In genomic region chr1:189606795-189607476, GRCh38 we compare ENCODE assay signal across 15 cellular contexts.
DNase-seq lines count a peak whose midpoint lies in the region; ATAC-seq and TF ChIP-seq lines count a peak whose summit lies in the region.
"Had no signal": no experiment of that assay in that cellular context is flagged by ENCODE, and none has a peak within 500 bp of the region (broad histone marks: within the 10 kb centered on the region; RNA-seq: fewer than 3 reads in every experiment).

No MANE protein-coding gene starts in this region.

- intact Hi-C loops in spleen (cut with DNase I; ENCODE audit: low total_unique reads), result no loop called here

- no peaks in the 10 kb centered on the region for H3K36me3 ChIP-seq in spleen
- H3K36me3 ChIP-seq: esophagus muscularis mucosa had no signal

- no peaks in the 10 kb centered on the region for H3K36me3 Mint-ChIP-seq in activated naive CD4-positive, alpha-beta T cell treated with anti-CD3 and anti-CD28 coated beads, Interleukin-2, amount 50 U/mL, for 72 hours
- H3K36me3 Mint-ChIP-seq: naive thymus-derived CD8-positive, alpha-beta T cell had no signal

- H3K27me3 ChIP-seq in AG04450 (ENCODE audit: control insufficient read depth, insufficient read depth, low read length), result no peaks in the 10 kb centered on the region
- H3K27me3 ChIP-seq in spleen (replicated peaks in 1 of 7), result no peaks in the 10 kb centered on the region
- H3K27me3 ChIP-seq: esophagus muscularis mucosa, testis had no signal

- TF ChIP-seq CTCF in AG04450 (IDR thresholded peaks at IDR 0.05; ENCODE audit: low read depth, low read length) (no peak), astrocyte of the spinal cord (IDR thresholded peaks at IDR 0.05; ENCODE audit: low read depth, low read length) (no peak), spleen (IDR thresholded peaks at IDR 0.05 in 8 of 11, conservative IDR thresholded peaks at IDR 0.05 in 3 of 11) (no peak)

- CTCF ChIA-PET in AG04450 (lab: Charles Lee), result no interaction called here

- no peak for TF ChIP-seq POLR2A in spleen (IDR thresholded peaks at IDR 0.05)

- POLR2A ChIA-PET in AG04450 (lab: Yijun Ruan, JAX), result no interaction called here

- H3K9me3 ChIP-seq in AG04450 (ENCODE audit: control insufficient read depth, insufficient read depth, low read length) (no peaks in the 10 kb centered on the region), spleen (peaks cover 0 to 8% (median 2%) of the 10 kb centered on the region in 8 donors)
- H3K9me3 ChIP-seq: testis had no signal

- peaks cover 3 to 16% of the 10 kb centered on the region in 2 donors for H3K9me3 Mint-ChIP-seq in activated naive CD4-positive, alpha-beta T cell treated with anti-CD3 and anti-CD28 coated beads, Interleukin-2, amount 50 U/mL, for 72 hours

- no peak overlapping the region for H3K27ac Mint-ChIP-seq in activated naive CD4-positive, alpha-beta T cell treated with anti-CD3 and anti-CD28 coated beads, Interleukin-2, amount 50 U/mL, for 72 hours
- H3K27ac Mint-ChIP-seq: naive thymus-derived CD8-positive, alpha-beta T cell had no signal

- H3K4me3 ChIP-seq in AG04450 (ENCODE audit: low read depth, low read length), result no peak overlapping the region
- H3K4me3 ChIP-seq in astrocyte of the spinal cord (ENCODE audit: low read depth, low read length), result no peak overlapping the region
- no peak overlapping the region for H3K4me3 ChIP-seq in spleen
- H3K4me3 ChIP-seq: coronary artery, esophagus muscularis mucosa, testis had no signal

- ATAC-seq in HG03521 (IDR thresholded peaks at IDR 0.05; ENCODE audit: unreplicated experiment), result no peak
- no peak for ATAC-seq in activated naive CD4-positive, alpha-beta T cell treated with anti-CD3 and anti-CD28 coated beads, Interleukin-2, amount 50 U/mL, for 72 hours
- ATAC-seq: naive thymus-derived CD8-positive, alpha-beta T cell; Right ventricle myocardium inferior had no signal

- H3K27ac ChIP-seq in AG04450 (ENCODE audit: low read depth, low read length) (no peak overlapping the region), spleen (no peak overlapping the region)
- H3K27ac ChIP-seq: coronary artery, esophagus muscularis mucosa, testis had no signal

- DNase-seq in AG04450 (ENCODE audit: low read depth, low spot score), result peak; percentile 43
- DNase-seq in M059J (ENCODE audit: low read depth), result peak; percentile 33
- DNase-seq in astrocyte of the spinal cord (ENCODE audit: low read depth, low spot score), result peak; percentile 79
- DNase-seq in glomerular visceral epithelial cell (ENCODE audit: extremely low spot score), result peak; percentile 79
- no peak for DNase-seq in activated naive CD4-positive, alpha-beta T cell treated with anti-CD3 and anti-CD28 coated beads, Interleukin-2, amount 50 U/mL, for 72 hours (ENCODE audit: low spot score in 2 of 2)
- no peak for DNase-seq in activated naive CD4-positive, alpha-beta T cell treated with anti-CD3 and anti-CD28 coated beads, Interleukin-2, amount 50 U/mL, for 16 hours
- DNase-seq in spleen, result no peak
- DNase-seq: activated CD4-positive, alpha-beta T cell treated with anti-CD3 and anti-CD28 coated beads for 48 hours; naive thymus-derived CD8-positive, alpha-beta T cell; T1000; testis had no signal

- in situ Hi-C loops in astrocyte of the spinal cord (cut with HindIII; ENCODE audit: low sequenced_read_pairs), result no loop called here

- no peaks in the 10 kb centered on the region for H3K4me1 ChIP-seq in spleen
- H3K4me1 ChIP-seq: esophagus muscularis mucosa, testis had no signal

- 60 to 79% (median 72%) methylated on average over 2 of the region's 2 CpGs for WGBS in spleen, 5 donors

Comparison
In these comparisons a context has a peak if more than half of its experiments do, and no peak if none do; other contexts are left out.
1. DNase-seq: peak in AG04450 (single experiment), M059J (single experiment), astrocyte of the spinal cord (single experiment) and glomerular visceral epithelial cell (single experiment); none in activated naive CD4-positive, alpha-beta T cell treated with anti-CD3 and anti-CD28 coated beads, Interleukin-2, amount 50 U/mL, for 72 hours (0 of 2), activated naive CD4-positive, alpha-beta T cell treated with anti-CD3 and anti-CD28 coated beads, Interleukin-2, amount 50 U/mL, for 16 hours (single experiment) and spleen (single experiment).